Comparison of ENCODE assay signal across 18 cellular contexts in genomic region chr19:15292140-15292539, GRCh38. TPM values are rescaled to one million over a fixed set of nuclear protein-coding genes. Genes with fewer than 3 reads are reported as not detected.
DNase-seq lines count a peak whose midpoint lies in the region; ATAC-seq, FAIRE-seq and TF ChIP-seq lines count a peak whose summit lies in the region.
"Had no signal": no experiment of that assay in that cellular context is flagged by ENCODE, and none has a peak within 500 bp of the region (broad histone marks: within the 10 kb centered on the region; RNA-seq: fewer than 3 reads in every experiment).

No MANE protein-coding gene starts in this region.

- H3K27me3 Mint-ChIP-seq in CD4-positive, alpha-beta memory T cell, result no peaks in the 10 kb centered on the region

- 0 out of 3 replicates have a peak overlapping the region, but pooled peaks have one; percentile 1 for H3K4me2 ChIP-seq in A549
- H3K4me2 ChIP-seq in keratinocyte (ENCODE audit: control insufficient read depth, extremely low read depth, insufficient read depth, low read depth, low read length), result no peak overlapping the region

- H3K9me1 ChIP-seq in keratinocyte (ENCODE audit: control insufficient read depth, extremely low read depth, insufficient read depth, low read length), result peaks cover 30% of the 10 kb centered on the region

- FAIRE-seq in A549 (lab: Jason Lieb, UNC) (no peak), keratinocyte (lab: Jason Lieb, UNC) (no peak)
- FAIRE-seq: kidney had no signal

- H3K27ac Mint-ChIP-seq in CD4-positive, alpha-beta memory T cell, result peak overlapping the region in 5 of 7 donors; percentile 8 to 84 (median 25)

- H4K20me1 ChIP-seq in keratinocyte (ENCODE audit: control insufficient read depth, extremely low read depth, insufficient read depth, low read length), result peaks cover 74% of the 10 kb centered on the region

- dilution Hi-C loops in keratinocyte (cut with MboI; ENCODE audit: extremely low pct_ligation_motif_present, low sequenced_read_pairs), result loop anchor here (5.0 kb wide), 1 partner anchor 35 kb away; no protein-coding TSS in a partner anchor

- no peak for ATAC-seq in A549
- ATAC-seq in GM19023 (IDR thresholded peaks at IDR 0.05; ENCODE audit: unreplicated experiment), result no peak

- POLR2A ChIA-PET in A549 (lab: Yijun Ruan, JAX), result no interaction called here
- POLR2A ChIA-PET in CD4-positive, alpha-beta memory T cell (lab: Charles Lee; ENCODE audit: partially characterized antibody), result interaction anchor here (0.9 to 4.0 kb wide), 4 partner anchors 14 to 126 kb away, joined by 3 to 18 read pairs (median 3); partner anchors contain the start of genes AKAP8 and AKAP8L

- TF ChIP-seq RAD21 in A549 (conservative IDR thresholded peaks at IDR 0.05 in 1 of 2, IDR thresholded peaks at IDR 0.05 in 1 of 2), result no peak

- no peak for TF ChIP-seq EP300 in A549 (IDR thresholded peaks at IDR 0.05)
- TF ChIP-seq EP300 in stomach (IDR thresholded peaks at IDR 0.05), result no peak

- peaks cover 97% of the 10 kb centered on the region for H3K79me2 ChIP-seq in keratinocyte (ENCODE audit: control insufficient read depth, insufficient read depth, low read length)

- H3K27me3 ChIP-seq in CD4-positive, alpha-beta memory T cell (ENCODE audit: insufficient read depth, low read length), result no peaks in the 10 kb centered on the region
- H3K27me3 ChIP-seq in WERI-Rb-1 (ENCODE audit: insufficient read depth, low read depth, severe bottlenecking) (no peaks in the 10 kb centered on the region), keratinocyte (ENCODE audit: control insufficient read depth, extremely low read depth, insufficient read depth, low read length) (no peaks in the 10 kb centered on the region), SJCRH30 (no peaks in the 10 kb centered on the region), stomach (no peaks in the 10 kb centered on the region)
- H3K27me3 ChIP-seq: upper lobe of left lung had no signal

- H3K4me1 Mint-ChIP-seq in CD4-positive, alpha-beta memory T cell, result peaks cover 80 to 100% (median 94%) of the 10 kb centered on the region in 4 donors

- DNase-seq in A549 (ENCODE audit: low read depth in 1 of 2, low spot score in 1 of 2) (no peak), WERI-Rb-1 (no peak), keratinocyte (ENCODE audit: low read depth, low spot score) (no peak), KBM-7 (no peak), SJCRH30 (no peak), stomach (no peak)
- no peak for DNase-seq in CD4-positive, alpha-beta memory T cell
- DNase-seq: activated CD4-positive, alpha-beta T cell treated with anti-CD3 and anti-CD28 coated beads, Interleukin-2, amount 50 U/mL, for 4 hours; GOT3; head of caudate nucleus; kidney; NCI-H1436; T-helper 9 cell; upper lobe of left lung had no signal

- H3K27ac ChIP-seq in A549 (peak overlapping the region in 1 of 2 experiments; percentile 49; a peak in 1 of 6 replicates), WERI-Rb-1 (peak overlapping the region; percentile 52), keratinocyte (ENCODE audit: control insufficient read depth, insufficient read depth, low read length) (peak overlapping the region; percentile 48), SJCRH30 (no peak overlapping the region), stomach (peak overlapping the region in 1 of 5 donors; percentile 57)
- no peak overlapping the region for H3K27ac ChIP-seq in CD4-positive, alpha-beta memory T cell (ENCODE audit: low read depth, low read length)
- H3K27ac ChIP-seq: prostate gland had no signal

- CTCF ChIA-PET in A549 (lab: Yijun Ruan, JAX), result interaction anchor here (0.5 to 1.0 kb wide), 2 partner anchors 20 to 70 kb away, joined by 3 to 4 read pairs; no protein-coding TSS in a partner anchor
- CTCF ChIA-PET in CD4-positive, alpha-beta memory T cell (lab: Charles Lee; ENCODE audit: partially characterized antibody), result interaction anchor here (1.1 kb wide), 1 partner anchor 9 kb away, joined by 3 read pairs; no protein-coding TSS in a partner anchor

- H3K36me3 Mint-ChIP-seq in CD4-positive, alpha-beta memory T cell, result peaks cover 4 to 15% of the 10 kb centered on the region in 2 donors

- intact Hi-C loops in CD4-positive, alpha-beta memory T cell (cut with micrococcal nuclease), result loop anchor here (5.0 kb wide), 1 partner anchor 40 kb away; the partner anchor contains the start of gene BRD4
- intact Hi-C loops in stomach (cut with DNase I; ENCODE audit: low total_unique reads), result no loop called here

- no peaks in the 10 kb centered on the region for H3K9me3 Mint-ChIP-seq in CD4-positive, alpha-beta memory T cell
- H3K9me3 Mint-ChIP-seq: mesothelial cell of epicardium had no signal

- WGBS in A549 (ENCODE audit: missing lambda C conversion rate), result 92% methylated on average over 7 of the region's 7 CpGs
- 92 to 96% (median 94%) methylated on average over 7 of the region's 7 CpGs for WGBS in stomach, 5 donors

- H3K36me3 ChIP-seq in CD4-positive, alpha-beta memory T cell (ENCODE audit: insufficient read depth, low read length), result no peaks in the 10 kb centered on the region
- H3K36me3 ChIP-seq in WERI-Rb-1 (peaks cover 11% of the 10 kb centered on the region), keratinocyte (ENCODE audit: control insufficient read depth in 2 of 2, extremely low read depth in 1 of 2, insufficient read depth in 2 of 2, low read length in 2 of 2) (peaks cover 4 to 19% of the 10 kb centered on the region in 2 experiments), SJCRH30 (peaks cover 2% of the 10 kb centered on the region; the same call in 1 of the 2 replicates), stomach (peaks cover 0 to 5% (median 0%) of the 10 kb centered on the region in 4 donors)
- H3K36me3 ChIP-seq: prostate gland had no signal

- H3K4me1 ChIP-seq in A549, result peaks cover 74% of the 10 kb centered on the region
- H3K4me1 ChIP-seq in CD4-positive, alpha-beta memory T cell (ENCODE audit: insufficient read depth, low read length), result peaks cover 96% of the 10 kb centered on the region
- H3K4me1 ChIP-seq in keratinocyte (ENCODE audit: control insufficient read depth, extremely low read depth, insufficient read depth, low read length), result peaks cover 49% of the 10 kb centered on the region
- H3K4me1 ChIP-seq in SJCRH30, result peaks cover 59% of the 10 kb centered on the region
- H3K4me1 ChIP-seq in stomach, result peaks cover 91 to 100% (median 96%) of the 10 kb centered on the region in 4 donors

- peak overlapping the region; percentile 3 to 87 (median 52) for H3K4me3 Mint-ChIP-seq in CD4-positive, alpha-beta memory T cell
- H3K4me3 Mint-ChIP-seq: mesothelial cell of epicardium had no signal

- no peak overlapping the region for H2AFZ ChIP-seq in keratinocyte (ENCODE audit: control insufficient read depth, low read length)

- no peak overlapping the region for H3K9ac ChIP-seq in keratinocyte (ENCODE audit: control insufficient read depth, extremely low read depth, insufficient read depth, low read length)

- H3K4me3 ChIP-seq in A549 (no peak overlapping the region), WERI-Rb-1 (ENCODE audit: low read depth, low read length) (no peak overlapping the region), keratinocyte (ENCODE audit: control insufficient read depth in 2 of 3, extremely low read depth in 1 of 3, insufficient read depth in 2 of 3, low read depth in 1 of 3, low read length in 3 of 3) (no peak overlapping the region), SJCRH30 (no peak overlapping the region), stomach (no peak overlapping the region)
- H3K4me3 ChIP-seq in CD4-positive, alpha-beta memory T cell (ENCODE audit: low read length in 2 of 2), result peak overlapping the region in 1 of 2 donors; percentile 25
- H3K4me3 ChIP-seq: prostate gland, upper lobe of left lung had no signal

- H3K9me3 ChIP-seq in A549 (no peaks in the 10 kb centered on the region), WERI-Rb-1 (ENCODE audit: severe bottlenecking) (no peaks in the 10 kb centered on the region), keratinocyte (ENCODE audit: control insufficient read depth, low read depth, low read length) (no peaks in the 10 kb centered on the region), SJCRH30 (replicated peaks) (no peaks in the 10 kb centered on the region), stomach (no peaks in the 10 kb centered on the region)
- no peaks in the 10 kb centered on the region for H3K9me3 ChIP-seq in CD4-positive, alpha-beta memory T cell (ENCODE audit: control insufficient read depth in 1 of 2, low read length in 2 of 2)
- H3K9me3 ChIP-seq: prostate gland, upper lobe of left lung had no signal

- in situ Hi-C loops in KBM-7 (cut with MboI; ENCODE audit: low pct_unique_long_range_greater_than_20kb, low sequenced_read_pairs), result no loop called here

- TF ChIP-seq POLR2A in A549 (IDR thresholded peaks at IDR 0.05; ENCODE audit: low read length), result no peak
- TF ChIP-seq POLR2A in stomach (IDR thresholded peaks at IDR 0.05), result no peak

- TF ChIP-seq CTCF in A549 (IDR thresholded peaks at IDR 0.05), result no peak
- no peak for TF ChIP-seq CTCF in WERI-Rb-1 (IDR thresholded peaks at IDR 0.05; ENCODE audit: low read depth, low read length)
- TF ChIP-seq CTCF in keratinocyte (optimal IDR thresholded peaks at IDR 0.05 in 1 of 3, IDR thresholded peaks at IDR 0.05 in 1 of 3, conservative IDR thresholded peaks at IDR 0.05 in 1 of 3; ENCODE audit: extremely low read depth in 1 of 3, insufficient read depth in 2 of 3, low read length in 3 of 3), result no peak
- TF ChIP-seq CTCF in stomach (IDR thresholded peaks at IDR 0.05), result no peak

RNA-seq across cellular contexts. Expression of gene BRD4, which starts 40.2 kb away (rescaled TPM):
- polyA plus RNA-seq in A549 (2011; rRNA removed), result 8.3 and 11.8 TPM in 2 replicates
- polyA plus RNA-seq in A549 (2012; cell fraction: cytosol; rRNA removed), result 8.9 and 12.2 TPM in 2 replicates
- 21.4 and 21.7 TPM in 2 replicates for polyA plus RNA-seq in A549 (2012; cell fraction: nucleus; rRNA removed)
- polyA plus RNA-seq in A549 (2017; fragmentation: RNase III; extraction: RNeasy Plus Mini Kit Qiagen cat#74134 plus additional on column Dnase treatment), result 22.5 to 23.3 TPM (median 23.1 TPM) in 3 replicates
- polyA minus RNA-seq in A549 (2011; rRNA and poly(A)+ RNA removed), result 30.4 and 34.7 TPM in 2 replicates
- total RNA-seq in CD4-positive, alpha-beta memory T cell, result 100 to 1,000 TPM; 149 to 152 TPM
- polyA plus RNA-seq in CD4-positive, alpha-beta memory T cell, result 10 to 100 TPM in 1 of 2 donors, 1 to 10 TPM in 1; 4.2 to 48.2 TPM
- 3.7 to 9.2 TPM (median 5.5 TPM) in 3 replicates for polyA plus RNA-seq in keratinocyte
- polyA plus RNA-seq in keratinocyte (2011; ENCODE audit: low read depth), result 95.1 TPM
- 6.2 and 7.8 TPM in 2 replicates for polyA plus RNA-seq in keratinocyte (2011; cell fraction: cytosol; rRNA removed)
- 22.6 and 30.8 TPM in 2 replicates for polyA plus RNA-seq in keratinocyte (2011; cell fraction: nucleus; rRNA removed)
- 39.3 and 52.1 TPM in 2 replicates for polyA plus RNA-seq in keratinocyte (2012; ENCODE audit: low replicate concordance)
- 14.3 to 144 TPM (median 21.9 TPM) in 3 replicates for polyA minus RNA-seq in keratinocyte
- polyA minus RNA-seq in keratinocyte (2011; cell fraction: cytosol; rRNA and poly(A)+ RNA removed), result 15.0 TPM
- 27.1 and 33.9 TPM in 2 replicates for polyA minus RNA-seq in keratinocyte (2011; cell fraction: nucleus; rRNA and poly(A)+ RNA removed)
- 48.6 and 50.4 TPM in 2 replicates for total RNA-seq in SJCRH30 (2014; rRNA removed; shearing (Covaris generic))
- 100 to 1,000 TPM in 1 of 5 donors, 10 to 100 TPM in 4; 14.7 to 113 (median 49.7) TPM for total RNA-seq in stomach
- polyA plus RNA-seq in stomach, result 10 to 100 TPM; 10.6 to 21.1 (median 14.8) TPM

RNA-seq across cellular contexts. Expression of gene EPHX3, which starts 59.9 kb away (rescaled TPM):
- 0.12 and 0.29 TPM in 2 replicates for polyA plus RNA-seq in A549 (2011; rRNA removed)
- polyA plus RNA-seq in A549 (2012; cell fraction: cytosol; rRNA removed), result 0.21 and 0.22 TPM in 2 replicates
- 1.5 and 1.7 TPM in 2 replicates for polyA plus RNA-seq in A549 (2012; cell fraction: nucleus; rRNA removed)
- 0.05 to 0.08 TPM (median 0.08 TPM) in 3 replicates for polyA plus RNA-seq in A549 (2017; fragmentation: RNase III; extraction: RNeasy Plus Mini Kit Qiagen cat#74134 plus additional on column Dnase treatment)
- polyA minus RNA-seq in A549 (2011; rRNA and poly(A)+ RNA removed), result 0.29 and 0.91 TPM in 2 replicates
- total RNA-seq in CD4-positive, alpha-beta memory T cell, result under 1 TPM in 1 of 2 experiments, not detected in 1; 0.29 TPM
- polyA plus RNA-seq in CD4-positive, alpha-beta memory T cell, result not detected
- polyA plus RNA-seq in keratinocyte, result 0.33 to 1.2 TPM (median 0.51 TPM) in 3 replicates
- 5.2 TPM for polyA plus RNA-seq in keratinocyte (2011; ENCODE audit: low read depth)
- 0.27 and 0.40 TPM in 2 replicates for polyA plus RNA-seq in keratinocyte (2011; cell fraction: cytosol; rRNA removed)
- 1.7 and 2.1 TPM in 2 replicates for polyA plus RNA-seq in keratinocyte (2011; cell fraction: nucleus; rRNA removed)
- 0.39 and 16.9 TPM in 2 replicates for polyA plus RNA-seq in keratinocyte (2012; ENCODE audit: low replicate concordance)
- 1.2 to 1.5 TPM (median 1.4 TPM) in 3 replicates for polyA minus RNA-seq in keratinocyte
- polyA minus RNA-seq in keratinocyte (2011; cell fraction: cytosol; rRNA and poly(A)+ RNA removed), result not detected
- polyA minus RNA-seq in keratinocyte (2011; cell fraction: nucleus; rRNA and poly(A)+ RNA removed), result 0.93 and 1.1 TPM in 2 replicates
- 0.18 TPM in 1 of 2 replicates, not detected in the other for total RNA-seq in SJCRH30 (2014; rRNA removed; shearing (Covaris generic))
- 1 to 10 TPM in 2 of 5 donors, not detected in 3; 1.1 to 4.2 TPM for total RNA-seq in stomach
- polyA plus RNA-seq in stomach, result 10 to 100 TPM in 1 of 3 donors, under 1 TPM in 1, not detected in 1; 0.31 to 12.8 TPM
- total RNA-seq: RPMI7951 had no signal

Comparison
In these comparisons a context has a peak if more than half of its experiments do, and no peak if none do; other contexts are left out.
1. H3K27ac ChIP-seq: peak in WERI-Rb-1 (single experiment) and keratinocyte (single experiment); none in CD4-positive, alpha-beta memory T cell (single experiment) and SJCRH30 (single experiment).